Comparison of ENCODE assay signal across 8 cellular contexts in genomic region chr19:506404-507285, GRCh38.
DNase-seq lines count a peak whose midpoint lies in the region; ATAC-seq, FAIRE-seq and TF ChIP-seq lines count a peak whose summit lies in the region.

No MANE protein-coding gene starts in this region.

- H3K27ac ChIP-seq in C4-2B (peak overlapping the region; percentile 93), layer of hippocampus (ENCODE audit: low read depth, low read length) (peak overlapping the region; percentile 98)

- no peaks in the 10 kb centered on the region for H3K27me3 ChIP-seq in layer of hippocampus (ENCODE audit: control insufficient read depth, insufficient read depth, low read length)

- peak; percentile 98 for TF ChIP-seq CTCF in C4-2B (conservative IDR thresholded peaks at IDR 0.05)

- ATAC-seq in GM19324 (IDR thresholded peaks at IDR 0.05; ENCODE audit: low FRiP score, unreplicated experiment) (peak; percentile 77), HG03460 (IDR thresholded peaks at IDR 0.05; ENCODE audit: unreplicated experiment) (peak; percentile 58)

- peak; percentile 5 for FAIRE-seq in colon (lab: Jason Lieb, UNC)

- DNase-seq in NCI-H524 treated with DMSO at 0.1 percent for 48 hours (lab: John Stamatoyannopoulos, UW): peak; percentile 98
- DNase-seq in activated CD4-positive, alpha-beta T cell treated with anti-CD3 and anti-CD28 coated beads for 48 hours: peak; percentile 94
- DNase-seq in stimulated activated CD4-positive, alpha-beta T cell treated with anti-CD3 and anti-CD28 coated beads, Interleukin-1b, Interleukin-23, amount 100 ng/mL, for 4 hours (ENCODE audit: low read depth in 2 of 2): peak; percentile 83 to 88

Comparison
In these comparisons a context has a peak if more than half of its experiments do, and no peak if none do; other contexts are left out.
1. Peak in every context shown above with its lines: DNase-seq, ATAC-seq and H3K27ac ChIP-seq.